In genomic region chr22:21357527-21357926, GRCh38 we compare ENCODE assay signal across 2 cellular contexts. TPM values are rescaled to one million over a fixed set of nuclear protein-coding genes. Genes with fewer than 3 reads are reported as not detected.
"Had no signal": no experiment of that assay in that cellular context is flagged by ENCODE, and none has a peak within 500 bp of the region (broad histone marks: within the 10 kb centered on the region; RNA-seq: fewer than 3 reads in every experiment).

No MANE protein-coding gene starts in this region.

RNA-seq across cellular contexts. Expression of gene RIMBP3B, which starts 26.0 kb away (rescaled TPM):
- total RNA-seq: body of pancreas had no signal
- polyA plus RNA-seq: aorta had no signal
